Comparison of ENCODE assay signal across 15 cellular contexts in genomic region chr10:60446070-60446833, GRCh38. TPM values are rescaled to one million over a fixed set of nuclear protein-coding genes. Genes with fewer than 3 reads are reported as not detected.
A peak's percentile ranks its signal among the peaks of the same experiment; 100 is the strongest.
DNase-seq lines count a peak whose midpoint lies in the region; ATAC-seq and TF ChIP-seq lines count a peak whose summit lies in the region.
"Had no signal": no experiment of that assay in that cellular context is flagged by ENCODE, and none has a peak within 500 bp of the region (broad histone marks: within the 10 kb centered on the region; RNA-seq: fewer than 3 reads in every experiment).

No MANE protein-coding gene starts in this region.

- in situ Hi-C loops in ACHN (cut with HindIII; ENCODE audit: low pct_ligation_motif_present, low pct_unique_long_range_greater_than_20kb, low sequenced_read_pairs) = loop anchor here (25.0 kb wide), 2 partner anchors 191 to 234 kb away; no protein-coding TSS in a partner anchor

- H3K27ac ChIP-seq in cardiac muscle cell = peak overlapping the region; percentile 73
- H3K27ac ChIP-seq: spleen had no signal

- no peaks in the 10 kb centered on the region for H3K36me3 ChIP-seq in cardiac muscle cell
- H3K36me3 ChIP-seq: spleen had no signal

- no peaks in the 10 kb centered on the region for H3K27me3 ChIP-seq in cardiac muscle cell
- H3K27me3 ChIP-seq: spleen had no signal

- H3K4me3 Mint-ChIP-seq in chondrocyte (ENCODE audit: unreplicated experiment) = no peak overlapping the region
- no peak overlapping the region for H3K4me3 Mint-ChIP-seq in nephron
- no peak overlapping the region for H3K4me3 Mint-ChIP-seq in natural killer cell
- H3K4me3 Mint-ChIP-seq: activated naive CD8-positive, alpha-beta T cell treated with anti-CD3 and anti-CD28 coated beads, Interleukin-2, amount 50 U/mL, for 24 hours; activated T-cell treated with anti-CD3 and anti-CD28 coated beads, Interleukin-2, amount 50 U/mL, for 24 hours had no signal

- H3K4me1 Mint-ChIP-seq in chondrocyte (ENCODE audit: low read depth) = peaks cover 64% of the 10 kb centered on the region
- peaks cover 22% of the 10 kb centered on the region for H3K4me1 Mint-ChIP-seq in nephron
- peaks cover 6 to 7% of the 10 kb centered on the region in 2 donors for H3K4me1 Mint-ChIP-seq in natural killer cell

- ATAC-seq in natural killer cell = no peak
- ATAC-seq: activated naive CD8-positive, alpha-beta T cell treated with anti-CD3 and anti-CD28 coated beads, Interleukin-2, amount 50 U/mL, for 24 hours had no signal

- H3K27me3 Mint-ChIP-seq in chondrocyte (ENCODE audit: low read depth) (no peaks in the 10 kb centered on the region), nephron (ENCODE audit: low read depth) (no peaks in the 10 kb centered on the region), natural killer cell (ENCODE audit: low read depth in 2 of 2) (no peaks in the 10 kb centered on the region)
- H3K27me3 Mint-ChIP-seq: activated naive CD8-positive, alpha-beta T cell treated with anti-CD3 and anti-CD28 coated beads, Interleukin-2, amount 50 U/mL, for 24 hours; activated T-cell treated with anti-CD3 and anti-CD28 coated beads, Interleukin-2, amount 50 U/mL, for 24 hours; T-cell had no signal

- no peak for TF ChIP-seq CTCF in cardiac muscle cell (IDR thresholded peaks at IDR 0.05; ENCODE audit: low read depth, low read length)
- TF ChIP-seq CTCF in chondrocyte (IDR thresholded peaks at IDR 0.05) = no peak
- TF ChIP-seq CTCF in nephron (IDR thresholded peaks at IDR 0.05; ENCODE audit: unreplicated experiment in 3 of 3) = no peak
- TF ChIP-seq CTCF in natural killer cell (IDR thresholded peaks at IDR 0.05) = no peak

- peak in 1 of 2 donors; percentile 50 for DNase-seq in cardiac muscle cell (ENCODE audit: low read depth in 1 of 2, low spot score in 1 of 2)
- DNase-seq in cardiac septum (ENCODE audit: low spot score) = no peak
- DNase-seq in chondrocyte (ENCODE audit: low spot score) = no peak
- DNase-seq in superior temporal gyrus (ENCODE audit: extremely low spot score) = no peak
- DNase-seq in ACHN = no peak
- no peak for DNase-seq in head of caudate nucleus
- DNase-seq in natural killer cell = no peak
- DNase-seq: activated naive CD8-positive, alpha-beta T cell treated with anti-CD3 and anti-CD28 coated beads, Interleukin-2, amount 50 U/mL, for 24 hours; activated T-cell treated with anti-CD3 and anti-CD28 coated beads, Interleukin-2, amount 50 U/mL, for 24 hours; cortex of kidney; islet precursor cell; mucosa of descending colon; spleen; T-cell had no signal

- peaks cover 27% of the 10 kb centered on the region for H3K4me1 ChIP-seq in cardiac muscle cell (ENCODE audit: low read depth)

- H3K27ac Mint-ChIP-seq in chondrocyte (ENCODE audit: unreplicated experiment) (peak overlapping the region; percentile 74), nephron (peak overlapping the region in 2 of 3 experiments; percentile 26 to 30), natural killer cell (no peak overlapping the region)
- H3K27ac Mint-ChIP-seq: activated naive CD8-positive, alpha-beta T cell treated with anti-CD3 and anti-CD28 coated beads, Interleukin-2, amount 50 U/mL, for 24 hours had no signal

- H3K9me3 Mint-ChIP-seq in chondrocyte (ENCODE audit: low read depth) (no peaks in the 10 kb centered on the region), nephron (no peaks in the 10 kb centered on the region), natural killer cell (no peaks in the 10 kb centered on the region)
- H3K9me3 Mint-ChIP-seq: activated naive CD8-positive, alpha-beta T cell treated with anti-CD3 and anti-CD28 coated beads, Interleukin-2, amount 50 U/mL, for 24 hours; activated T-cell treated with anti-CD3 and anti-CD28 coated beads, Interleukin-2, amount 50 U/mL, for 24 hours; T-cell had no signal

- H3K36me3 Mint-ChIP-seq in chondrocyte (ENCODE audit: low read depth) = peaks cover 1% of the 10 kb centered on the region
- H3K36me3 Mint-ChIP-seq in nephron (ENCODE audit: low read depth) = no peaks in the 10 kb centered on the region
- no peaks in the 10 kb centered on the region for H3K36me3 Mint-ChIP-seq in natural killer cell
- H3K36me3 Mint-ChIP-seq: T-cell had no signal

- intact Hi-C loops in cardiac septum (cut with DNase I) = loop anchor here (2.0 to 10.0 kb wide), 2 partner anchors 129 to 201 kb away; no protein-coding TSS in a partner anchor
- intact Hi-C loops in head of caudate nucleus (cut with DNase I) = loop anchor here (5.0 to 10.0 kb wide), 3 partner anchors 119 to 344 kb away; no protein-coding TSS in a partner anchor
- intact Hi-C loops in natural killer cell (cut with micrococcal nuclease) = no loop called here

- no peak overlapping the region for H3K4me3 ChIP-seq in cardiac muscle cell
- H3K4me3 ChIP-seq: mucosa of descending colon, spleen had no signal

- no peaks in the 10 kb centered on the region for H3K9me3 ChIP-seq in cardiac muscle cell (ENCODE audit: low read depth)
- H3K9me3 ChIP-seq: mucosa of descending colon, spleen had no signal

RNA-seq across cellular contexts. Expression of gene ANK3, which starts 56.6 kb away (rescaled TPM):
- total RNA-seq in cardiac muscle cell = 50.0 and 95.8 TPM in 2 replicates
- polyA plus RNA-seq in cardiac muscle cell = 44.9 and 65.2 TPM in 2 replicates
- total RNA-seq in cardiac septum = 173 TPM
- 35.1 to 138 TPM (median 37.4 TPM) in 3 replicates for total RNA-seq in chondrocyte
- 10 to 100 TPM in 2 of 3 donors, 1 to 10 TPM in 1; 4.4 to 12.9 (median 11.4) TPM for total RNA-seq in natural killer cell

Comparison
In these comparisons a context has a peak if more than half of its experiments do, and no peak if none do; other contexts are left out.
1. H3K27ac Mint-ChIP-seq: peak in chondrocyte (single experiment) and nephron (2 of 3); none in natural killer cell (0 of 2).